1 cellular context compared by ENCODE assay signal in the genomic region with DNA sequence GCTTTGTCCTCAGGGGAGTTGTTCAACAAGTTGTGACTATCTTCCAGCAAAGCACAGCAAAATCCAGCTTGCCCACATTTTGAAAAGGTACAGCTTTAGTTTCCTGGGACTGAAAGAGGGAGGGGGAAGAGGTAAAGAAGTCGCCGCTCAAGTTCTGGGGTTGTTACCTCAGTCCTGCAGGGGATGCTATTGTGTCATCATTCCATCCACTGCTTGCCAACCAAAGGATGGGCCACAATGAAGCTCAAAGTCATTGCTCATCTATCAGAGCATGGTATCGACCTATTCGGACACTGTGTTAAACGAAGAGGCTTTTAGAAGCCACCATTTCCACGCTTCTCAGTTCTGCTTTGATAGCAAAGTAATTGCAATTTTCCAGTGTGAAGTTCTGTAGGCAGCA.
TF ChIP-seq lines count a peak whose summit lies in the region.

No MANE protein-coding gene starts in this region.

TF ChIP-seq in GM12878, 131 proteins besides CTCF, POLR2A, EP300 and RAD21 (continued from another document):
- TF ChIP-seq, protein P1, sequence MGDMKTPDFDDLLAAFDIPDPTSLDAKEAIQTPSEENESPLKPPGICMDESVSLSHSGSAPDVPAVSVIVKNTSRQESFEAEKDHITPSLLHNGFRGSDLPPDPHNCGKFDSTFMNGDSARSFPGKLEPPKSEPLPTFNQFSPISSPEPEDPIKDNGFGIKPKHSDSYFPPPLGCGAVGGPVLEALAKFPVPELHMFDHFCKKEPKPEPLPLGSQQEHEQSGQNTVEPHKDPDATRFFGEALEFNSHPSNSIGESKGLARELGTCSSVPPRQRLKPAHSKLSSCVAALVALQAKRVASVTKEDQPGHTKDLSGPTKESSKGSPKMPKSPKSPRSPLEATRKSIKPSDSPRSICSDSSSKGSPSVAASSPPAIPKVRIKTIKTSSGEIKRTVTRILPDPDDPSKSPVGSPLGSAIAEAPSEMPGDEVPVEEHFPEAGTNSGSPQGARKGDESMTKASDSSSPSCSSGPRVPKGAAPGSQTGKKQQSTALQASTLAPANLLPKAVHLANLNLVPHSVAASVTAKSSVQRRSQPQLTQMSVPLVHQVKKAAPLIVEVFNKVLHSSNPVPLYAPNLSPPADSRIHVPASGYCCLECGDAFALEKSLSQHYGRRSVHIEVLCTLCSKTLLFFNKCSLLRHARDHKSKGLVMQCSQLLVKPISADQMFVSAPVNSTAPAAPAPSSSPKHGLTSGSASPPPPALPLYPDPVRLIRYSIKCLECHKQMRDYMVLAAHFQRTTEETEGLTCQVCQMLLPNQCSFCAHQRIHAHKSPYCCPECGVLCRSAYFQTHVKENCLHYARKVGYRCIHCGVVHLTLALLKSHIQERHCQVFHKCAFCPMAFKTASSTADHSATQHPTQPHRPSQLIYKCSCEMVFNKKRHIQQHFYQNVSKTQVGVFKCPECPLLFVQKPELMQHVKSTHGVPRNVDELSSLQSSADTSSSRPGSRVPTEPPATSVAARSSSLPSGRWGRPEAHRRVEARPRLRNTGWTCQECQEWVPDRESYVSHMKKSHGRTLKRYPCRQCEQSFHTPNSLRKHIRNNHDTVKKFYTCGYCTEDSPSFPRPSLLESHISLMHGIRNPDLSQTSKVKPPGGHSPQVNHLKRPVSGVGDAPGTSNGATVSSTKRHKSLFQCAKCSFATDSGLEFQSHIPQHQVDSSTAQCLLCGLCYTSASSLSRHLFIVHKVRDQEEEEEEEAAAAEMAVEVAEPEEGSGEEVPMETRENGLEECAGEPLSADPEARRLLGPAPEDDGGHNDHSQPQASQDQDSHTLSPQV (IDR thresholded peaks at IDR 0.05), result no peak
